Comparison of ENCODE assay signal across 7 cellular contexts in genomic region chr6:111573118-111573883, GRCh38. TPM values are rescaled to one million over a fixed set of nuclear protein-coding genes. Genes with fewer than 3 reads are reported as not detected.
DNase-seq lines count a peak whose midpoint lies in the region; ATAC-seq and TF ChIP-seq lines count a peak whose summit lies in the region.

No MANE protein-coding gene starts in this region.

- no peaks in the 10 kb centered on the region for H3K9me3 Mint-ChIP-seq in activated naive CD8-positive, alpha-beta T cell treated with anti-CD3 and anti-CD28 coated beads for 36 hours

- H2BK5ac ChIP-seq in IMR-90 (ENCODE audit: low read depth, low read length, poor library complexity, severe bottlenecking) = peak overlapping the region; percentile 94

- peak overlapping the region; percentile 79 for H2AK5ac ChIP-seq in IMR-90 (ENCODE audit: low read depth, low read length)

- TF ChIP-seq POLR2A in IMR-90 (IDR thresholded peaks at IDR 0.05; ENCODE audit: low read depth, low read length) = no peak

- TF ChIP-seq CTCF in IMR-90 (conservative IDR thresholded peaks at IDR 0.05; ENCODE audit: low read depth, low read length) (no peak), left ventricle myocardium inferior (IDR thresholded peaks at IDR 0.05; ENCODE audit: borderline replicate concordance) (no peak)

- peak overlapping the region; percentile 90 for H4K91ac ChIP-seq in IMR-90 (ENCODE audit: insufficient read depth, low read depth, low read length)

- peaks cover 10 to 50% of the 10 kb centered on the region in 2 experiments for H3K79me1 ChIP-seq in IMR-90 (ENCODE audit: low read depth in 1 of 2, low read length in 2 of 2)

- H3K4me3 ChIP-seq in IMR-90 (ENCODE audit: insufficient read depth, low read depth, low read length) (no peak overlapping the region), left ventricle myocardium inferior (no peak overlapping the region), stomach smooth muscle (ENCODE audit: low read length in 2 of 2) (peak overlapping the region; percentile 1 to 40)

- peak overlapping the region; percentile 94 for H3K23ac ChIP-seq in IMR-90 (ENCODE audit: low read depth, low read length)

- intact Hi-C loops in IMR-90 (cut with micrococcal nuclease) = no loop called here
- intact Hi-C loops in left ventricle myocardium inferior (cut with micrococcal nuclease) = no loop called here

- H4K5ac ChIP-seq in IMR-90 (ENCODE audit: low read depth, low read length) = peak overlapping the region; percentile 96

- no peaks in the 10 kb centered on the region for H3K27me3 ChIP-seq in IMR-90 (ENCODE audit: control insufficient read depth, insufficient read depth, low read length)
- no peaks in the 10 kb centered on the region for H3K27me3 ChIP-seq in left ventricle myocardium inferior (ENCODE audit: low read depth)
- no peaks in the 10 kb centered on the region for H3K27me3 ChIP-seq in stomach smooth muscle (ENCODE audit: control insufficient read depth in 1 of 2, insufficient read depth in 2 of 2, low read length in 2 of 2)

- H3K4me1 ChIP-seq in IMR-90 (ENCODE audit: control insufficient read depth, insufficient read depth, low read length) (peaks cover 28% of the 10 kb centered on the region), left ventricle myocardium inferior (peaks cover 64% of the 10 kb centered on the region), stomach smooth muscle (ENCODE audit: control insufficient read depth, insufficient read depth, low read length) (peaks cover 20% of the 10 kb centered on the region)

- peak overlapping the region; percentile 42; the same call in 1 of the 2 replicates for H3K56ac ChIP-seq in IMR-90 (ENCODE audit: extremely low read depth, insufficient read depth, low read length)

- POLR2A ChIA-PET in IMR-90 (lab: Charles Lee; ENCODE audit: unreplicated experiment) (interaction anchor here (0.7 kb wide), 1 partner anchor 53 kb away, joined by 3 read pairs; no protein-coding TSS in a partner anchor), HEK293T (lab: Yijun Ruan, JAX) (interaction anchor here (0.8 to 1.9 kb wide), 3 partner anchors 22 to 91 kb away, joined by 3 to 6 read pairs (median 4); partner anchors contain the start of genes REV3L and TRAF3IP2)

- DNase-seq in IMR-90 = peak; percentile 80
- DNase-seq in activated naive CD8-positive, alpha-beta T cell treated with anti-CD3 and anti-CD28 coated beads for 36 hours = no peak
- no peak for DNase-seq in left ventricle myocardium inferior
- DNase-seq in stimulated activated CD4-positive, alpha-beta T cell treated with anti-CD3 and anti-CD28 coated beads, Interleukin-2, amount 100 ng/mL, for 24 hours = no peak
- no peak for DNase-seq in HEK293T (ENCODE audit: extremely low spot score)
- no peak for DNase-seq in AML-193 (lab: John Stamatoyannopoulos, UW)

- H3K27me3 Mint-ChIP-seq in activated naive CD8-positive, alpha-beta T cell treated with anti-CD3 and anti-CD28 coated beads for 36 hours = no peaks in the 10 kb centered on the region

- H3K4me2 ChIP-seq in IMR-90 (ENCODE audit: low read depth, low read length) = peak overlapping the region; percentile 43

- peak overlapping the region; percentile 94 for H2BK20ac ChIP-seq in IMR-90 (ENCODE audit: low read depth, low read length)

- H3K18ac ChIP-seq in IMR-90 (ENCODE audit: low read depth, low read length) = peak overlapping the region; percentile 97

- CTCF ChIA-PET in IMR-90 (lab: Yijun Ruan, JAX) = interaction anchor here (1.0 to 1.3 kb wide), 3 partner anchors 9 to 69 kb away, joined by 3 read pairs; no protein-coding TSS in a partner anchor
- CTCF ChIA-PET in HEK293T (lab: Yijun Ruan, JAX) = interaction anchor here (1.0 to 1.7 kb wide), 2 partner anchors 27 to 65 kb away, joined by 3 read pairs; no protein-coding TSS in a partner anchor

- peak overlapping the region; percentile 85 for H2BK15ac ChIP-seq in IMR-90 (ENCODE audit: low read depth, low read length)

- H3K9me1 ChIP-seq in IMR-90 (ENCODE audit: insufficient read depth, low read length) = peaks cover 16% of the 10 kb centered on the region

- peak overlapping the region; percentile 29 for H2AK9ac ChIP-seq in IMR-90 (replicated peaks; ENCODE audit: low read depth, low read length, poor library complexity)

- H3K9ac ChIP-seq in IMR-90 (ENCODE audit: low read depth, low read length) = peak overlapping the region; percentile 79
- H3K9ac ChIP-seq in stomach smooth muscle (ENCODE audit: low read length in 2 of 2) = peak overlapping the region; percentile 1 to 55

- no TSS peak for BruUV-seq in IMR-90 (replicated peaks; lab: Mats Ljungman, UMichigan)

- peak overlapping the region; percentile 25 to 73 for H4K8ac ChIP-seq in IMR-90 (ENCODE audit: low read depth in 2 of 2, low read length in 2 of 2)

- H3K27ac ChIP-seq in IMR-90 (ENCODE audit: insufficient read depth, low read length) = peak overlapping the region; percentile 96
- peak overlapping the region; percentile 77 for H3K27ac ChIP-seq in left ventricle myocardium inferior (replicated peaks)
- peak overlapping the region; percentile 49 for H3K27ac ChIP-seq in stomach smooth muscle (ENCODE audit: low read length)

- dilution Hi-C loops in IMR-90 (cut with HindIII; ENCODE audit: low sequenced_read_pairs, unreplicated experiment) = no loop called here

- no peak overlapping the region for H3K4me3 Mint-ChIP-seq in activated naive CD8-positive, alpha-beta T cell treated with anti-CD3 and anti-CD28 coated beads for 36 hours

- peak overlapping the region; percentile 97 for H3K4ac ChIP-seq in IMR-90 (ENCODE audit: low read depth, low read length)

- H4K20me1 ChIP-seq in IMR-90 (ENCODE audit: insufficient read depth, low read length) = no peaks in the 10 kb centered on the region

- peak; percentile 67 for ATAC-seq in IMR-90 (ENCODE audit: low read depth)

- H3K14ac ChIP-seq in IMR-90 (replicated peaks; ENCODE audit: low read depth, low read length) = peak overlapping the region; percentile 92

- H2AFZ ChIP-seq in IMR-90 (replicated peaks; ENCODE audit: low read length, poor library complexity) = peak overlapping the region; percentile 80

- H2BK120ac ChIP-seq in IMR-90 (ENCODE audit: low read depth, low read length) = peak overlapping the region; percentile 92

- peaks cover 29% of the 10 kb centered on the region for H3K4me1 Mint-ChIP-seq in activated naive CD8-positive, alpha-beta T cell treated with anti-CD3 and anti-CD28 coated beads for 36 hours

- H3K27ac Mint-ChIP-seq in activated naive CD8-positive, alpha-beta T cell treated with anti-CD3 and anti-CD28 coated beads for 36 hours = peak overlapping the region; percentile 71

- peaks cover 61% of the 10 kb centered on the region for H3K36me3 Mint-ChIP-seq in activated naive CD8-positive, alpha-beta T cell treated with anti-CD3 and anti-CD28 coated beads for 36 hours

- H3K9me3 ChIP-seq in IMR-90 (ENCODE audit: control insufficient read depth, insufficient read depth, low read length) (no peaks in the 10 kb centered on the region), left ventricle myocardium inferior (replicated peaks) (no peaks in the 10 kb centered on the region), stomach smooth muscle (ENCODE audit: control insufficient read depth in 2 of 2, low read length in 2 of 2) (no peaks in the 10 kb centered on the region)

- in situ Hi-C loops in IMR-90 (cut with MboI; ENCODE audit: low sequenced_read_pairs) = no loop called here

- WGBS in IMR-90 (ENCODE audit: extremely low coverage in 2 of 2, insufficient read length in 1 of 2), 2 experiments = no CpG with 5 or more reads among the region's 8 CpGs

- H3K36me3 ChIP-seq in IMR-90 (ENCODE audit: control insufficient read depth, insufficient read depth, low read length) (peaks cover 12% of the 10 kb centered on the region), left ventricle myocardium inferior (peaks cover 19% of the 10 kb centered on the region), stomach smooth muscle (ENCODE audit: control insufficient read depth in 2 of 2, insufficient read depth in 2 of 2, low read length in 2 of 2) (peaks cover 7 to 12% of the 10 kb centered on the region in 2 donors)

- no peak for TF ChIP-seq RAD21 in IMR-90 (IDR thresholded peaks at IDR 0.05; ENCODE audit: low read length)

TF ChIP-seq in IMR-90, 13 proteins besides CTCF, POLR2A, EP300 and RAD21 (continues in another document):
- no peak for TF ChIP-seq FOS (IDR thresholded peaks at IDR 0.05; ENCODE audit: low read depth, low read length)
- TF ChIP-seq RCOR1 (IDR thresholded peaks at IDR 0.05; ENCODE audit: insufficient replicate concordance, low read length) = no peak
- TF ChIP-seq NFE2L2 (IDR thresholded peaks at IDR 0.05; ENCODE audit: low read depth, low read length) = no peak
- no peak for TF ChIP-seq CHD1 (IDR thresholded peaks at IDR 0.05; ENCODE audit: low read depth, low read length)
- TF ChIP-seq CEBPB (IDR thresholded peaks at IDR 0.05; ENCODE audit: low read depth, low read length) = no peak
- TF ChIP-seq MXI1 (IDR thresholded peaks at IDR 0.05; ENCODE audit: borderline replicate concordance, low read depth, low read length) = no peak
- TF ChIP-seq RFX5 (IDR thresholded peaks at IDR 0.05; ENCODE audit: low read depth, low read length) = no peak

TF ChIP-seq in HEK293T, 16 proteins besides CTCF, POLR2A, EP300 and RAD21 (continues in another document):
- TF ChIP-seq FOXK2 (IDR thresholded peaks at IDR 0.05) = no peak
- TF ChIP-seq ARNT (IDR thresholded peaks at IDR 0.05) = no peak
- no peak for TF ChIP-seq FOXA1 (IDR thresholded peaks at IDR 0.05)
- TF ChIP-seq, protein P1, sequence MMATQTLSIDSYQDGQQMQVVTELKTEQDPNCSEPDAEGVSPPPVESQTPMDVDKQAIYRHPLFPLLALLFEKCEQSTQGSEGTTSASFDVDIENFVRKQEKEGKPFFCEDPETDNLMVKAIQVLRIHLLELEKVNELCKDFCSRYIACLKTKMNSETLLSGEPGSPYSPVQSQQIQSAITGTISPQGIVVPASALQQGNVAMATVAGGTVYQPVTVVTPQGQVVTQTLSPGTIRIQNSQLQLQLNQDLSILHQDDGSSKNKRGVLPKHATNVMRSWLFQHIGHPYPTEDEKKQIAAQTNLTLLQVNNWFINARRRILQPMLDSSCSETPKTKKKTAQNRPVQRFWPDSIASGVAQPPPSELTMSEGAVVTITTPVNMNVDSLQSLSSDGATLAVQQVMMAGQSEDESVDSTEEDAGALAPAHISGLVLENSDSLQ (IDR thresholded peaks at IDR 0.05) = no peak
- TF ChIP-seq ZNF384 (IDR thresholded peaks at IDR 0.05) = no peak
- TF ChIP-seq ELF4 (IDR thresholded peaks at IDR 0.05) = no peak
- no peak for TF ChIP-seq HDGF (IDR thresholded peaks at IDR 0.05; ENCODE audit: borderline replicate concordance)
- TF ChIP-seq CTBP1 (IDR thresholded peaks at IDR 0.05; ENCODE audit: borderline replicate concordance) = no peak
- no peak for TF ChIP-seq LEF1 (IDR thresholded peaks at IDR 0.05; ENCODE audit: borderline replicate concordance)
- TF ChIP-seq SUZ12 (IDR thresholded peaks at IDR 0.05) = no peak
- TF ChIP-seq BHLHE40 (IDR thresholded peaks at IDR 0.05; ENCODE audit: borderline replicate concordance) = no peak
- no peak for TF ChIP-seq NFRKB (IDR thresholded peaks at IDR 0.05)

RNA-seq across cellular contexts. Expression of gene TRAF3IP2, which starts 32.4 kb away (rescaled TPM):
- total RNA-seq in IMR-90 (2012; rRNA removed) (11.7 and 15.2 TPM in 2 replicates), left ventricle myocardium inferior (10.6 TPM)
- 12.8 and 14.9 TPM in 2 replicates for polyA plus RNA-seq in IMR-90 (2012; rRNA removed)
- 12.6 and 14.2 TPM in 2 replicates for polyA plus RNA-seq in IMR-90 (2012; cell fraction: cytosol; rRNA removed)
- 8.7 and 9.4 TPM in 2 replicates for polyA plus RNA-seq in IMR-90 (2012; cell fraction: nucleus; rRNA removed; ENCODE audit: low replicate concordance)
- total RNA-seq in activated naive CD8-positive, alpha-beta T cell treated with anti-CD3 and anti-CD28 coated beads for 36 hours = 10 to 100 TPM; 23.0 to 24.6 TPM

Comparison
In these comparisons a context has a peak if more than half of its experiments do, and no peak if none do; other contexts are left out.
1. H3K4me3 ChIP-seq: peak in stomach smooth muscle (2 of 2); none in IMR-90 (single experiment) and left ventricle myocardium inferior (single experiment).
2. Peak in every context shown above with its lines, with median percentiles within 50 percentile points of each other: H3K27ac ChIP-seq.